Comparison of ENCODE assay signal across 9 cellular contexts in the genomic region with DNA sequence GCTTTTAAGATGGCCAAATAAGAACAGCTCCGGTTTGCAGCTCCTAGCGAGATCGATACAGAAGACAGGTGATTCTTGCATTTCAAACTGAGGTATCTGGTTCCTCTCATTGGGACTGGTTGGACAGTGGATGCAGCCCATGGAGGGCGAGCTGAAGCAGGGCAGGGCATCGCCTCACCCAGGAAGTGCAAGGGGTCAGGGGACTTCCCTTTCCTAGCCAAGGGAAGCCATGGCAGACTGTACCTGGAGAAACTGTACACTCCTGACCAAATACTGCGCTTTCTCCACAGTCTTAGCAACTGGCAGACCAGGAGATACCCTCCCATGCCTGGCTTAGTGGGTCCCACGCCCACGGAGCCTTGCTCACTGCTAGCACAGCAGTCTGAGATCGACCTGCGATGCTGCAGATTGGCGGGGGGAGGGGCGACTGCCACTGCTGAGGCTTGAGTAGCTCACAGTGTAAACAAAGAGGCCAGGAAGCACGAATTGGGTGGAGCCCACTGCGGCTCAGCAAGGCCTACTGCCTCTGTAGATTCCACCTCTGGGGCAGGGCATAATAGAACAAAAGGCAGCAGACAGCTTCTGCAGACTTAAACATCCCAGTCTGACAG. TPM values are rescaled to one million over a fixed set of nuclear protein-coding genes. Genes with fewer than 3 reads are reported as not detected.
DNase-seq lines count a peak whose midpoint lies in the region; ATAC-seq and TF ChIP-seq lines count a peak whose summit lies in the region.
"Not testable (repeated sequence)": the region's sequence is repeated elsewhere in the genome, so short reads cannot be mapped to it uniquely, and the experiment has no call there.
"Had no signal": no experiment of that assay in that cellular context is flagged by ENCODE, and none has a peak within 500 bp of the region (broad histone marks: within the 10 kb centered on the region; RNA-seq: fewer than 3 reads in every experiment).

No MANE protein-coding gene starts in this region.

- TF ChIP-seq CTCF in RWPE2 (IDR thresholded peaks at IDR 0.05; ENCODE audit: poor library complexity, severe bottlenecking); nephron progenitor cell (IDR thresholded peaks at IDR 0.05): not testable (repeated sequence)

- ATAC-seq in RWPE2 (ENCODE audit: low read depth), result peak; percentile 62

- DNase-seq in DMS153 treated with DMSO at 0.1 percent for 48 hours (lab: John Stamatoyannopoulos, UW; ENCODE audit: unreplicated experiment) (peak; percentile 35), NCI-H2029 (lab: John Stamatoyannopoulos, UW) (peak; percentile 60), fibroblast of peridontal ligament (ENCODE audit: extremely low read depth) (peak; percentile 23), nephron progenitor cell (peak; percentile 29)
- not testable (repeated sequence) for DNase-seq in RWPE2 (ENCODE audit: low spot score)
- peak; percentile 79 for DNase-seq in activated CD4-positive, alpha-beta memory T cell treated with anti-CD3 and anti-CD28 coated beads for 36 hours
- DNase-seq in activated naive CD4-positive, alpha-beta T cell treated with anti-CD3 and anti-CD28 coated beads, Interleukin-2, amount 50 U/mL, for 16 hours, result peak; percentile 45
- DNase-seq in stimulated activated CD8-positive, alpha-beta memory T cell treated with anti-CD3 and anti-CD28 coated beads, Interleukin-4, amount 100 ng/mL, for 24 hours (ENCODE audit: low read depth), result peak; percentile 39

- CTCF ChIA-PET in activated CD4-positive, alpha-beta memory T cell treated with anti-CD3 and anti-CD28 coated beads for 36 hours (lab: Charles Lee), result interaction anchor here (0.6 to 2.2 kb wide), 3 partner anchors 9 to 11 kb away, joined by 3 to 8 read pairs (median 3); partner anchors contain the start of gene PARVA

- not testable (repeated sequence) for H3K27me3 ChIP-seq in RWPE2 (ENCODE audit: insufficient read depth, poor library complexity, severe bottlenecking)

- peaks cover 11% of the 10 kb centered on the region for H3K36me3 Mint-ChIP-seq in activated CD4-positive, alpha-beta memory T cell treated with anti-CD3 and anti-CD28 coated beads for 36 hours
- not testable (repeated sequence) for H3K36me3 Mint-ChIP-seq in nephron progenitor cell (ENCODE audit: low read depth)

- H3K27ac Mint-ChIP-seq in activated CD4-positive, alpha-beta memory T cell treated with anti-CD3 and anti-CD28 coated beads for 36 hours, result peak overlapping the region; percentile 72
- H3K27ac Mint-ChIP-seq in nephron progenitor cell, result not testable (repeated sequence)

- H3K27me3 Mint-ChIP-seq in activated CD4-positive, alpha-beta memory T cell treated with anti-CD3 and anti-CD28 coated beads for 36 hours; nephron progenitor cell (ENCODE audit: low read depth, poor library complexity): not testable (repeated sequence)

- H3K27ac ChIP-seq in RWPE2 (ENCODE audit: poor library complexity, severe bottlenecking), result not testable (repeated sequence)

- H3K4me1 Mint-ChIP-seq in activated CD4-positive, alpha-beta memory T cell treated with anti-CD3 and anti-CD28 coated beads for 36 hours (ENCODE audit: low read depth), result peaks cover 51% of the 10 kb centered on the region
- H3K4me1 Mint-ChIP-seq in nephron progenitor cell, result peaks cover 35% of the 10 kb centered on the region

- intact Hi-C loops in activated CD4-positive, alpha-beta memory T cell treated with anti-CD3 and anti-CD28 coated beads for 36 hours (cut with micrococcal nuclease), result not testable (repeated sequence)

- not testable (repeated sequence) for H3K4me1 ChIP-seq in RWPE2 (ENCODE audit: insufficient read depth, poor library complexity, severe bottlenecking)

- H3K9me3 Mint-ChIP-seq in activated CD4-positive, alpha-beta memory T cell treated with anti-CD3 and anti-CD28 coated beads for 36 hours, result peaks cover 32% of the 10 kb centered on the region
- peaks cover 47% of the 10 kb centered on the region for H3K9me3 Mint-ChIP-seq in nephron progenitor cell

- POLR2A ChIA-PET in activated CD4-positive, alpha-beta memory T cell treated with anti-CD3 and anti-CD28 coated beads for 36 hours (lab: Charles Lee), result interaction anchor here (1.2 kb wide), 1 partner anchor 11 kb away, joined by 3 read pairs; the partner anchor contains the start of gene PARVA

- H3K4me3 ChIP-seq in RWPE2 (ENCODE audit: severe bottlenecking), result not testable (repeated sequence)

- H3K9me3 ChIP-seq in RWPE2 (ENCODE audit: severe bottlenecking), result not testable (repeated sequence)

- peak overlapping the region; percentile 39 for H3K4me3 Mint-ChIP-seq in activated CD4-positive, alpha-beta memory T cell treated with anti-CD3 and anti-CD28 coated beads for 36 hours
- H3K4me3 Mint-ChIP-seq in nephron progenitor cell, result not testable (repeated sequence)

- not testable (repeated sequence) for H3K36me3 ChIP-seq in RWPE2 (ENCODE audit: low read depth)

RNA-seq across cellular contexts. Expression of gene PARVA, which starts 11.3 kb away (rescaled TPM):
- total RNA-seq in activated CD4-positive, alpha-beta memory T cell treated with anti-CD3 and anti-CD28 coated beads for 36 hours, result under 1 TPM; 0.33 to 0.41 TPM
- total RNA-seq: B cell had no signal
